Comparison of ENCODE assay signal across 23 cellular contexts in genomic region chr6:139265512-139266190, GRCh38.
"Had no signal": no experiment of that assay in that cellular context is flagged by ENCODE, and none has a peak within 500 bp of the region (broad histone marks: within the 10 kb centered on the region; RNA-seq: fewer than 3 reads in every experiment).

No MANE protein-coding gene starts in this region.

- DNase-seq: activated CD4-positive, alpha-beta memory T cell treated with anti-CD3 and anti-CD28 coated beads, Interleukin-2, amount 10 ng/mL, durations not matched to agents 7 days and 5 days; activated CD4-positive, alpha-beta T cell treated with anti-CD3 and anti-CD28 coated beads for 36 hours; activated CD8-positive, alpha-beta memory T cell treated with anti-CD3 and anti-CD28 coated beads, Interleukin-2, amount 10 ng/mL, durations not matched to agents 7 days and 5 days; activated naive CD4-positive, alpha-beta T cell; activated naive CD8-positive, alpha-beta T cell treated with anti-CD3 and anti-CD28 coated beads for 36 hours; amniotic stem cell; dermis blood vessel endothelial cell; effector memory CD4-positive, alpha-beta T cell; immature natural killer cell; kidney glomerular epithelial cell; mucosa of descending colon; naive B cell; stomach; trophoblast cell had no signal

- H3K27ac ChIP-seq: cardiac muscle cell, esophagus muscularis mucosa, right atrium auricular region, skin epidermis, stomach, vagina had no signal

- H3K27ac Mint-ChIP-seq: activated CD4-positive, alpha-beta memory T cell treated with anti-CD3 and anti-CD28 coated beads, Interleukin-2, amount 10 ng/mL, durations not matched to agents 7 days and 5 days; activated CD4-positive, alpha-beta T cell treated with anti-CD3 and anti-CD28 coated beads for 36 hours; activated CD8-positive, alpha-beta memory T cell treated with anti-CD3 and anti-CD28 coated beads, Interleukin-2, amount 10 ng/mL, durations not matched to agents 7 days and 5 days; activated naive CD8-positive, alpha-beta T cell treated with anti-CD3 and anti-CD28 coated beads for 36 hours; activated T-helper 17 cell treated with anti-CD3 and anti-CD28 coated beads, Interleukin-2, amount 50 U/mL, for 72 hours; immature natural killer cell; memory B cell; WTC11 had no signal

- H3K4me3 ChIP-seq: cardiac muscle cell, esophagus muscularis mucosa, mucosa of descending colon, right atrium auricular region, skin epidermis, stomach, vagina had no signal

- H3K4me3 Mint-ChIP-seq: activated CD4-positive, alpha-beta memory T cell treated with anti-CD3 and anti-CD28 coated beads, Interleukin-2, amount 10 ng/mL, durations not matched to agents 7 days and 5 days; activated CD4-positive, alpha-beta T cell treated with anti-CD3 and anti-CD28 coated beads for 36 hours; activated CD8-positive, alpha-beta memory T cell treated with anti-CD3 and anti-CD28 coated beads, Interleukin-2, amount 10 ng/mL, durations not matched to agents 7 days and 5 days; activated naive CD8-positive, alpha-beta T cell treated with anti-CD3 and anti-CD28 coated beads for 36 hours; activated T-helper 17 cell treated with anti-CD3 and anti-CD28 coated beads, Interleukin-2, amount 50 U/mL, for 72 hours; immature natural killer cell; memory B cell; neural crest cell; WTC11 had no signal

- H3K27me3 ChIP-seq: cardiac muscle cell, esophagus muscularis mucosa, right atrium auricular region, stomach, vagina had no signal

- H3K4me1 Mint-ChIP-seq: immature natural killer cell had no signal

- H3K9me3 Mint-ChIP-seq: activated CD4-positive, alpha-beta memory T cell treated with anti-CD3 and anti-CD28 coated beads, Interleukin-2, amount 10 ng/mL, durations not matched to agents 7 days and 5 days; activated naive CD8-positive, alpha-beta T cell treated with anti-CD3 and anti-CD28 coated beads for 36 hours; activated T-helper 17 cell treated with anti-CD3 and anti-CD28 coated beads, Interleukin-2, amount 50 U/mL, for 72 hours; neural crest cell; WTC11 had no signal

- ATAC-seq: activated CD4-positive, alpha-beta T cell treated with anti-CD3 and anti-CD28 coated beads for 36 hours; activated CD8-positive, alpha-beta memory T cell treated with anti-CD3 and anti-CD28 coated beads, Interleukin-2, amount 10 ng/mL, durations not matched to agents 7 days and 5 days; activated T-helper 17 cell treated with anti-CD3 and anti-CD28 coated beads, Interleukin-2, amount 50 U/mL, for 72 hours; mucosa of descending colon; WTC11 had no signal

- H3K27me3 Mint-ChIP-seq: activated CD4-positive, alpha-beta memory T cell treated with anti-CD3 and anti-CD28 coated beads, Interleukin-2, amount 10 ng/mL, durations not matched to agents 7 days and 5 days; activated CD4-positive, alpha-beta T cell treated with anti-CD3 and anti-CD28 coated beads for 36 hours; activated CD8-positive, alpha-beta memory T cell treated with anti-CD3 and anti-CD28 coated beads, Interleukin-2, amount 10 ng/mL, durations not matched to agents 7 days and 5 days; activated naive CD8-positive, alpha-beta T cell treated with anti-CD3 and anti-CD28 coated beads for 36 hours; activated T-helper 17 cell treated with anti-CD3 and anti-CD28 coated beads, Interleukin-2, amount 50 U/mL, for 72 hours; memory B cell; naive B cell had no signal

- H3K4me1 ChIP-seq: stomach, vagina had no signal
